In genomic region chr3:183884097-183884436, GRCh38 we compare ENCODE assay signal across 8 cellular contexts.
DNase-seq lines count a peak whose midpoint lies in the region; ATAC-seq and TF ChIP-seq lines count a peak whose summit lies in the region.

No MANE protein-coding gene starts in this region.

- H3K4me3 ChIP-seq in RWPE2 (ENCODE audit: severe bottlenecking) (peak overlapping the region; percentile 77), fibroblast of mammary gland (ENCODE audit: control insufficient read depth, low read depth, low read length) (peak overlapping the region; percentile 93), retinal pigment epithelial cell (ENCODE audit: low read length) (peak overlapping the region; percentile 78)

- H3K9me3 ChIP-seq in RWPE2 (ENCODE audit: severe bottlenecking) = no peaks in the 10 kb centered on the region

- H3K27ac ChIP-seq in RWPE2 (ENCODE audit: poor library complexity, severe bottlenecking) = peak overlapping the region; percentile 50

- TF ChIP-seq CTCF in RWPE2 (IDR thresholded peaks at IDR 0.05; ENCODE audit: poor library complexity, severe bottlenecking) (no peak), fibroblast of mammary gland (conservative IDR thresholded peaks at IDR 0.05; ENCODE audit: control insufficient read depth, insufficient read depth, low read depth, low read length) (no peak), retinal pigment epithelial cell (conservative IDR thresholded peaks at IDR 0.05; ENCODE audit: low read depth, low read length) (no peak)

- peak; percentile 2 for ATAC-seq in GM19397 (IDR thresholded peaks at IDR 0.05; ENCODE audit: unreplicated experiment)
- ATAC-seq in RWPE2 (ENCODE audit: low read depth) = no peak
- ATAC-seq in GM18861 (IDR thresholded peaks at IDR 0.05; ENCODE audit: unreplicated experiment) = no peak
- ATAC-seq in GM19463 (IDR thresholded peaks at IDR 0.05; ENCODE audit: unreplicated experiment) = no peak

- peaks cover 12% of the 10 kb centered on the region for H3K4me1 ChIP-seq in RWPE2 (ENCODE audit: insufficient read depth, poor library complexity, severe bottlenecking)

- no peaks in the 10 kb centered on the region for H3K27me3 ChIP-seq in RWPE2 (ENCODE audit: insufficient read depth, poor library complexity, severe bottlenecking)

- DNase-seq in RWPE2 (ENCODE audit: low spot score) = no peak
- DNase-seq in fibroblast of mammary gland (ENCODE audit: low read depth) = no peak
- no peak for DNase-seq in retinal pigment epithelial cell (ENCODE audit: low read depth)
- DNase-seq in Ammon's horn (ENCODE audit: low spot score) = no peak
- no peak for DNase-seq in medulla oblongata (ENCODE audit: extremely low spot score)

- H3K36me3 ChIP-seq in RWPE2 (ENCODE audit: low read depth) = peaks cover 18% of the 10 kb centered on the region
